Comparison of ENCODE assay signal across 8 cellular contexts in genomic region chr17:7627250-7628121, GRCh38. TPM values are rescaled to one million over a fixed set of nuclear protein-coding genes. Genes with fewer than 3 reads are reported as not detected.
DNase-seq lines count a peak whose midpoint lies in the region; TF ChIP-seq lines count a peak whose summit lies in the region.

Gene SAT2 (minus strand): TSS chr17:7627821. CDS start chr17:7627635, 186 bp downstream.

- TF ChIP-seq CTCF in HFF-Myc (IDR thresholded peaks at IDR 0.05; ENCODE audit: low read depth, low read length, missing control alignments) (no peak), right atrium auricular region (IDR thresholded peaks at IDR 0.05) (no peak), prostate gland (IDR thresholded peaks at IDR 0.05) (no peak)

- 1% methylated on average over 54 of the region's 54 CpGs for WGBS in prostate gland

- H3K4me1 ChIP-seq in right atrium auricular region (peaks cover 0 to 24% of the 10 kb centered on the region in 2 donors), prostate gland (replicated peaks) (no peaks in the 10 kb centered on the region)

- H3K4me3 ChIP-seq in HFF-Myc (replicated peaks; ENCODE audit: low read depth, low read length) (peak within 1 kb of the TSS; percentile 68), right atrium auricular region (peak within 1 kb of the TSS; percentile 78 to 81), prostate gland (peak within 1 kb of the TSS; percentile 87 to 94)

- H3K36me3 ChIP-seq in right atrium auricular region, result no peaks in the 10 kb centered on the region
- no peaks in the 10 kb centered on the region for H3K36me3 ChIP-seq in prostate gland

- intact Hi-C loops in T-helper 2 cell treated with Interferon-gamma antibody and Interleukin-4, amounts not matched to agents 100 ng/mL and 5 ng/mL, for 36 hours (cut with micrococcal nuclease), result no loop called here
- intact Hi-C loops in prostate gland (cut with DNase I), result loop anchor here (5.0 kb wide), 1 partner anchor 60 kb away; the partner anchor contains the start of genes TP53 and WRAP53

- TF ChIP-seq POLR2A in prostate gland (IDR thresholded peaks at IDR 0.05), result peak; percentile 88

- DNase-seq in GDM1 (lab: John Stamatoyannopoulos, UW) (peak; percentile 79), HFF-Myc (ENCODE audit: extremely low read depth, low read depth) (peak; percentile 78), NCI-H128 (lab: John Stamatoyannopoulos, UW; ENCODE audit: unreplicated experiment) (peak; percentile 65), right atrium auricular region (ENCODE audit: low spot score) (peak; percentile 97), prostate gland (ENCODE audit: low spot score) (peak; percentile 94), ureter (ENCODE audit: low spot score) (peak; percentile 96)

- H3K27me3 ChIP-seq in right atrium auricular region, result no peaks in the 10 kb centered on the region
- H3K27me3 ChIP-seq in prostate gland (replicated peaks; ENCODE audit: insufficient read depth), result no peaks in the 10 kb centered on the region

- peak within 1 kb of the TSS; percentile 97 for H3K27ac ChIP-seq in angular gyrus (ENCODE audit: low read depth, low read length)
- peak within 1 kb of the TSS; percentile 97 to 98 for H3K27ac ChIP-seq in right atrium auricular region
- peak within 1 kb of the TSS; percentile 97 to 98 for H3K27ac ChIP-seq in prostate gland

- H3K9me3 ChIP-seq in right atrium auricular region (no peaks in the 10 kb centered on the region), prostate gland (no peaks in the 10 kb centered on the region)

RNA-seq across cellular contexts. Expression of gene SAT2, which starts in this region (rescaled TPM):
- 17.8 and 18.2 TPM in 2 replicates for total RNA-seq in T-helper 2 cell treated with Interferon-gamma antibody and Interleukin-4, amounts not matched to agents 100 ng/mL and 5 ng/mL, for 36 hours
- total RNA-seq in right atrium auricular region, result 10 to 100 TPM; 56.0 to 78.5 TPM
- total RNA-seq in prostate gland, result 100 to 1,000 TPM in 1 of 2 donors, 10 to 100 TPM in 1; 83.3 to 139 TPM
- 57.1 TPM for total RNA-seq in ureter

Comparison
In these comparisons a context has a peak if more than half of its experiments do, and no peak if none do; other contexts are left out.
1. Peak in every context shown above with its lines: DNase-seq, H3K4me3 ChIP-seq and H3K27ac ChIP-seq.